Comparison of ENCODE assay signal across 2 cellular contexts in genomic region chr13:46553521-46553885, GRCh38.
TF ChIP-seq lines count a peak whose summit lies in the region.

No MANE protein-coding gene starts in this region.

TF ChIP-seq in K562, 482 proteins besides CTCF, POLR2A, EP300 and RAD21 (continues in another document):
- TF ChIP-seq GATAD2A (IDR thresholded peaks at IDR 0.05) (no peak), FUS (optimal IDR thresholded peaks at IDR 0.05; ENCODE audit: low read depth, low read length) (no peak), VEZF1 (CRISPR knock-in tag; IDR thresholded peaks at IDR 0.05) (peak; percentile 1), U2AF1 (optimal IDR thresholded peaks at IDR 0.05; ENCODE audit: low read depth, low read length) (no peak), SMARCB1 (IDR thresholded peaks at IDR 0.05; ENCODE audit: insufficient read length, low read depth) (no peak), ZBTB12 (CRISPR knock-in tag; IDR thresholded peaks at IDR 0.05) (no peak), XRCC5 (IDR thresholded peaks at IDR 0.05; ENCODE audit: low read depth, low read length) (no peak), HINFP (tag; conservative IDR thresholded peaks at IDR 0.05; ENCODE audit: low read depth) (no peak), RBM25 (IDR thresholded peaks at IDR 0.05; ENCODE audit: low read depth, low read length, severe bottlenecking) (no peak), RBFOX2 (IDR thresholded peaks at IDR 0.05; ENCODE audit: low read depth, low read length) (peak; percentile 14; the same call in 1 of the 2 replicates), ZNF431 (CRISPR knock-in tag; IDR thresholded peaks at IDR 0.05) (no peak), ZBTB7A (IDR thresholded peaks at IDR 0.05; ENCODE audit: borderline replicate concordance, control insufficient read depth, low read depth, low read length) (peak; percentile 19; the same call in 1 of the 2 replicates), UBTF (IDR thresholded peaks at IDR 0.05; ENCODE audit: borderline replicate concordance in 1 of 2, low read depth in 2 of 2, low read length in 2 of 2) (0 out of 4 replicates have a peak, but pooled peaks of 1 of the 2 experiments have one; percentile 16), MBD2 (IDR thresholded peaks at IDR 0.05; ENCODE audit: borderline replicate concordance, low read depth) (no peak), ATF1 (CRISPR knock-in tag; IDR thresholded peaks at IDR 0.05) (no peak), ATF1 (tag; IDR thresholded peaks at IDR 0.05) (no peak), KDM5B (IDR thresholded peaks at IDR 0.05; ENCODE audit: insufficient replicate concordance, low read depth, low read length) (peak; percentile 43), ZNF12 (CRISPR knock-in tag; IDR thresholded peaks at IDR 0.05) (0 out of 2 replicates have a peak, but pooled peaks have one; percentile 44), PHB2 (IDR thresholded peaks at IDR 0.05; ENCODE audit: low read depth) (no peak), PATZ1 (CRISPR knock-in tag; IDR thresholded peaks at IDR 0.05; ENCODE audit: borderline replicate concordance) (no peak)

TF ChIP-seq in HepG2, 621 proteins besides CTCF, POLR2A, EP300 and RAD21 (continues in another document):
- no peak for TF ChIP-seq RBM39 (IDR thresholded peaks at IDR 0.05; ENCODE audit: low read depth, low read length, poor library complexity, severe bottlenecking)
- TF ChIP-seq PBX2 (CRISPR knock-in tag; IDR thresholded peaks at IDR 0.05): no peak
- TF ChIP-seq MAX (IDR thresholded peaks at IDR 0.05): no peak; the same call in 1 of the 2 replicates
- TF ChIP-seq MAZ (IDR thresholded peaks at IDR 0.05; ENCODE audit: borderline replicate concordance, low read depth, low read length): no peak
- TF ChIP-seq MAZ (CRISPR knock-in tag; IDR thresholded peaks at IDR 0.05; ENCODE audit: low read depth): no peak
- no peak for TF ChIP-seq ZNF547 (CRISPR knock-in tag; IDR thresholded peaks at IDR 0.05)
- TF ChIP-seq POLR2G (IDR thresholded peaks at IDR 0.05; ENCODE audit: low read depth, low read length): 0 out of 2 replicates have a peak, but pooled peaks have one; percentile 2
- no peak for TF ChIP-seq SOX5 (CRISPR knock-in tag; IDR thresholded peaks at IDR 0.05; ENCODE audit: borderline replicate concordance)
- no peak; the same call in 1 of the 2 replicates for TF ChIP-seq UBTF (CRISPR knock-in tag; IDR thresholded peaks at IDR 0.05)
- 0 out of 2 replicates have a peak, but pooled peaks have one; percentile 17 for TF ChIP-seq AHDC1 (CRISPR knock-in tag; IDR thresholded peaks at IDR 0.05; ENCODE audit: borderline replicate concordance)
- no peak for TF ChIP-seq CHD2 (IDR thresholded peaks at IDR 0.05; ENCODE audit: low read depth, low read length)
- TF ChIP-seq ZNF891 (CRISPR knock-in tag; IDR thresholded peaks at IDR 0.05): 0 out of 2 replicates have a peak, but pooled peaks have one; percentile 31
- TF ChIP-seq ZNF350 (CRISPR knock-in tag; IDR thresholded peaks at IDR 0.05; ENCODE audit: borderline replicate concordance, low read depth): no peak
- TF ChIP-seq ZNF318 (CRISPR knock-in tag; IDR thresholded peaks at IDR 0.05): no peak
- TF ChIP-seq SAFB2 (CRISPR knock-in tag; IDR thresholded peaks at IDR 0.05; ENCODE audit: borderline replicate concordance, low read depth): no peak
- TF ChIP-seq HIC2 (CRISPR knock-in tag; IDR thresholded peaks at IDR 0.05; ENCODE audit: low read depth): no peak; the same call in 1 of the 2 replicates
- no peak for TF ChIP-seq ZBTB46 (CRISPR knock-in tag; IDR thresholded peaks at IDR 0.05; ENCODE audit: borderline replicate concordance)
- TF ChIP-seq ATF2 (CRISPR knock-in tag; IDR thresholded peaks at IDR 0.05): no peak
